Comparison of ENCODE assay signal across 1 cellular context in the genomic region with DNA sequence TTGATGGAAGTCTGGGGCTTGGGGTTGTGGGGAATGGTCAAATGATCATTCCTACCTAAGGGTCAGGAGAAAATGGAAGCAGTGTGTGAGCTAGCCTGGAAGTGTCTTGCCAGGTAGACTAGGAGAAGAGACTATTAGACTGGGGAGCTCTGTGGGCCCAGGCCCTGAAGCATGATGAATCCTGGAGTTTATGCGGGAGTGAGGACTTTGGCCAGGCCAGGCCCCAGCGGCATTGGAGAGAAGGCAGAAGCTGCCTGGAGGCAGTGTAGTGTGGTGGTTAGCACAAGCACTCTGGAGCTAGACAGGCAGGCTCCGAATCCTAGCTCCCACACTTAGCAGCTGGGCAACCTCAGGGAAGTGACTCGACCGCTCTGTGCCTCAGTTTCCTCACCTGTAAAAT.
TF ChIP-seq lines count a peak whose summit lies in the region.

No MANE protein-coding gene starts in this region.

TF ChIP-seq in HepG2, 621 proteins besides CTCF, POLR2A, EP300 and RAD21:
- TF ChIP-seq, protein P1, sequence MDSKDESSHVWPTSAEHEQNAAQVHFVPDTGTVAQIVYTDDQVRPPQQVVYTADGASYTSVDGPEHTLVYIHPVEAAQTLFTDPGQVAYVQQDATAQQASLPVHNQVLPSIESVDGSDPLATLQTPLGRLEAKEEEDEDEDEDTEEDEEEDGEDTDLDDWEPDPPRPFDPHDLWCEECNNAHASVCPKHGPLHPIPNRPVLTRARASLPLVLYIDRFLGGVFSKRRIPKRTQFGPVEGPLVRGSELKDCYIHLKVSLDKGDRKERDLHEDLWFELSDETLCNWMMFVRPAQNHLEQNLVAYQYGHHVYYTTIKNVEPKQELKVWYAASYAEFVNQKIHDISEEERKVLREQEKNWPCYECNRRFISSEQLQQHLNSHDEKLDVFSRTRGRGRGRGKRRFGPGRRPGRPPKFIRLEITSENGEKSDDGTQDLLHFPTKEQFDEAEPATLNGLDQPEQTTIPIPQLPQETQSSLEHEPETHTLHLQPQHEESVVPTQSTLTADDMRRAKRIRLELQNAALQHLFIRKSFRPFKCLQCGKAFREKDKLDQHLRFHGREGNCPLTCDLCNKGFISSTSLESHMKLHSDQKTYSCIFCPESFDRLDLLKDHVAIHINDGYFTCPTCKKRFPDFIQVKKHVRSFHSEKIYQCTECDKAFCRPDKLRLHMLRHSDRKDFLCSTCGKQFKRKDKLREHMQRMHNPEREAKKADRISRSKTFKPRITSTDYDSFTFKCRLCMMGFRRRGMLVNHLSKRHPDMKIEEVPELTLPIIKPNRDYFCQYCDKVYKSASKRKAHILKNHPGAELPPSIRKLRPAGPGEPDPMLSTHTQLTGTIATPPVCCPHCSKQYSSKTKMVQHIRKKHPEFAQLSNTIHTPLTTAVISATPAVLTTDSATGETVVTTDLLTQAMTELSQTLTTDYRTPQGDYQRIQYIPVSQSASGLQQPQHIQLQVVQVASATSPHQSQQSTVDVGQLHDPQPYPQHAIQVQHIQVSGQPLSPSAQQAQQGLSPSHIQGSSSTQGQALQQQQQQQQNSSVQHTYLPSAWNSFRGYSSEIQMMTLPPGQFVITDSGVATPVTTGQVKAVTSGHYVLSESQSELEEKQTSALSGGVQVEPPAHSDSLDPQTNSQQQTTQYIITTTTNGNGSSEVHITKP (CRISPR knock-in tag; IDR thresholded peaks at IDR 0.05; ENCODE audit: low read depth): no peak
- TF ChIP-seq HNF4A (CRISPR knock-in tag; IDR thresholded peaks at IDR 0.05) (peak; percentile 38; the same call in 1 of the 2 replicates), ZNF546 (CRISPR knock-in tag; conservative IDR thresholded peaks at IDR 0.05) (no peak), ZKSCAN8 (CRISPR knock-in tag; IDR thresholded peaks at IDR 0.05; ENCODE audit: borderline replicate concordance) (no peak), CCDC6 (CRISPR knock-in tag; IDR thresholded peaks at IDR 0.05) (no peak)
- TF ChIP-seq, protein P2, sequence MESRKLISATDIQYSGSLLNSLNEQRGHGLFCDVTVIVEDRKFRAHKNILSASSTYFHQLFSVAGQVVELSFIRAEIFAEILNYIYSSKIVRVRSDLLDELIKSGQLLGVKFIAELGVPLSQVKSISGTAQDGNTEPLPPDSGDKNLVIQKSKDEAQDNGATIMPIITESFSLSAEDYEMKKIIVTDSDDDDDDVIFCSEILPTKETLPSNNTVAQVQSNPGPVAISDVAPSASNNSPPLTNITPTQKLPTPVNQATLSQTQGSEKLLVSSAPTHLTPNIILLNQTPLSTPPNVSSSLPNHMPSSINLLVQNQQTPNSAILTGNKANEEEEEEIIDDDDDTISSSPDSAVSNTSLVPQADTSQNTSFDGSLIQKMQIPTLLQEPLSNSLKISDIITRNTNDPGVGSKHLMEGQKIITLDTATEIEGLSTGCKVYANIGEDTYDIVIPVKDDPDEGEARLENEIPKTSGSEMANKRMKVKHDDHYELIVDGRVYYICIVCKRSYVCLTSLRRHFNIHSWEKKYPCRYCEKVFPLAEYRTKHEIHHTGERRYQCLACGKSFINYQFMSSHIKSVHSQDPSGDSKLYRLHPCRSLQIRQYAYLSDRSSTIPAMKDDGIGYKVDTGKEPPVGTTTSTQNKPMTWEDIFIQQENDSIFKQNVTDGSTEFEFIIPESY (CRISPR knock-in tag; IDR thresholded peaks at IDR 0.05): peak; percentile 79
- TF ChIP-seq, protein P3, sequence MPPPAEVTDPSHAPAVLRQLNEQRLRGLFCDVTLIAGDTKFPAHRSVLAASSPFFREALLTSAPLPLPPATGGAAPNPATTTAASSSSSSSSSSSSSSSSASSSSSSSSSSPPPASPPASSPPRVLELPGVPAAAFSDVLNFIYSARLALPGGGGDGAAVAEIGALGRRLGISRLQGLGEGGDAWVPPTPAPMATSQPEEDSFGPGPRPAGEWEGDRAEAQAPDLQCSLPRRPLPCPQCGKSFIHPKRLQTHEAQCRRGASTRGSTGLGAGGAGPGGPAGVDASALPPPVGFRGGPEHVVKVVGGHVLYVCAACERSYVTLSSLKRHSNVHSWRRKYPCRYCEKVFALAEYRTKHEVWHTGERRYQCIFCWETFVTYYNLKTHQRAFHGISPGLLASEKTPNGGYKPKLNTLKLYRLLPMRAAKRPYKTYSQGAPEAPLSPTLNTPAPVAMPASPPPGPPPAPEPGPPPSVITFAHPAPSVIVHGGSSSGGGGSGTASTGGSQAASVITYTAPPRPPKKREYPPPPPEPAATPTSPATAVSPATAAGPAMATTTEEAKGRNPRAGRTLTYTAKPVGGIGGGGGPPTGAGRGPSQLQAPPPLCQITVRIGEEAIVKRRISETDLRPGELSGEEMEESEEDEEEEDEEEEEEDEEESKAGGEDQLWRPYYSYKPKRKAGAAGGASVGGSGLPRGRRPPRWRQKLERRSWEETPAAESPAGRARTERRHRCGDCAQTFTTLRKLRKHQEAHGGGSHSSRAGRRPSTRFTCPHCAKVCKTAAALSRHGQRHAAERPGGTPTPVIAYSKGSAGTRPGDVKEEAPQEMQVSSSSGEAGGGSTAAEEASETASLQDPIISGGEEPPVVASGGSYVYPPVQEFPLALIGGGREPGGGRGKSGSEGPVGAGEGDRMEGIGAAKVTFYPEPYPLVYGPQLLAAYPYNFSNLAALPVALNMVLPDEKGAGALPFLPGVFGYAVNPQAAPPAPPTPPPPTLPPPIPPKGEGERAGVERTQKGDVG (CRISPR knock-in tag; IDR thresholded peaks at IDR 0.05; ENCODE audit: borderline replicate concordance): peak; percentile 40; the same call in 1 of the 2 replicates
